8 cellular contexts compared by ENCODE assay signal in the genomic region with DNA sequence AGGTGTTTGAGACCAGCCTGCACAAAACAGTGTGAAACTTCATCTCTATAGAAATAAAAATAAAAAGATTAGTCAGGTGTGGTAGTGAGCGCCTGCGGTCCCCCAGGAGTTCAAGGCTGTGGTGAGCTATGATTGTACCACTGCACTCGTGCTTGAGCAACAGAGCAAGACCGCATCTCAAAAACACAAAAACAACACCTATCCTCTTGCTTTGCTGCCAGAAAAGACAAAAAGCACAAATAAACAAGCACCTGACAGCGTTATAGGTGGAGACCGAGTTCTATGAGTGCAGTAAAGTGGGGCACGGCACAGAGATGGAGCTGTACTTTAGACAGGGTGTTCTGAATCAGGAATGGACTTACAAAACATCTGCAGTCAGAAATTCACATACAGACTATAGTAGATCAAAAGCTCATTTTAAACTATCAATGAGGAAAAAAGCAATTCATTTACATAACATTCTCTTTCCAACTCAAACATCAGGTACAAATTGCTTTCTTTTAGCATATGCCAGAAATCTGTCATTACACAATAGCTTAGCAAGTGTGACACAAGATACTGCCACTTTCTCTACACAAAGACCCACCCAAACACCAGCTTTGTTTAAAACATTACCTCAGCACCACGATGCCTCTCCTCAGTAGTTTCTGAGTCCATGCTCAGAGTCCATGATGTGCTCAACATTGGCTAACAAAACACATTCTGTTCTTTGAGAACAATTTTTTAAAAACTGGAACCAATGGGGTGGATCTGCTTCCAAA. TPM values are rescaled to one million over a fixed set of nuclear protein-coding genes. Genes with fewer than 3 reads are reported as not detected.
A peak's percentile ranks its signal among the peaks of the same experiment; 100 is the strongest.
DNase-seq lines count a peak whose midpoint lies in the region; ATAC-seq, FAIRE-seq and TF ChIP-seq lines count a peak whose summit lies in the region.

No MANE protein-coding gene starts in this region.

- no peak for TF ChIP-seq CTCF in OCI-LY1 (IDR thresholded peaks at IDR 0.05; ENCODE audit: low read length)
- no peak for TF ChIP-seq CTCF in keratinocyte (optimal IDR thresholded peaks at IDR 0.05 in 1 of 3, IDR thresholded peaks at IDR 0.05 in 1 of 3, conservative IDR thresholded peaks at IDR 0.05 in 1 of 3; ENCODE audit: extremely low read depth in 1 of 3, insufficient read depth in 2 of 3, low read length in 3 of 3)
- no peak for TF ChIP-seq CTCF in psoas muscle (IDR thresholded peaks at IDR 0.05)

- H3K27ac Mint-ChIP-seq in activated CD4-positive, alpha-beta T cell treated with anti-CD3 and anti-CD28 coated beads for 36 hours, result peak overlapping the region; percentile 68

- H3K9me2 ChIP-seq in OCI-LY1 (ENCODE audit: low read depth, low read length), result no peaks in the 10 kb centered on the region

- no peak overlapping the region for H3K4me3 Mint-ChIP-seq in activated CD4-positive, alpha-beta T cell treated with anti-CD3 and anti-CD28 coated beads for 36 hours

- H3K9me3 ChIP-seq in OCI-LY1 (ENCODE audit: low read length) (no peaks in the 10 kb centered on the region), keratinocyte (ENCODE audit: control insufficient read depth, low read depth, low read length) (no peaks in the 10 kb centered on the region), psoas muscle (no peaks in the 10 kb centered on the region)

- H3K4me2 ChIP-seq in OCI-LY1 (ENCODE audit: low read length) (peak overlapping the region; percentile 98), keratinocyte (ENCODE audit: control insufficient read depth, extremely low read depth, insufficient read depth, low read depth, low read length) (peak overlapping the region; percentile 13)

- peaks cover 80% of the 10 kb centered on the region for H3K36me3 Mint-ChIP-seq in activated CD4-positive, alpha-beta T cell treated with anti-CD3 and anti-CD28 coated beads for 36 hours (ENCODE audit: low read depth)

- no peaks in the 10 kb centered on the region for H3K27me3 ChIP-seq in OCI-LY1 (ENCODE audit: insufficient read depth, low read length)
- no peaks in the 10 kb centered on the region for H3K27me3 ChIP-seq in keratinocyte (ENCODE audit: control insufficient read depth, extremely low read depth, insufficient read depth, low read length)
- H3K27me3 ChIP-seq in psoas muscle (ENCODE audit: insufficient read depth in 3 of 3, low read length in 2 of 3), result no peaks in the 10 kb centered on the region

- H3K9ac ChIP-seq in OCI-LY1 (ENCODE audit: low read length) (peak overlapping the region; percentile 90), keratinocyte (ENCODE audit: control insufficient read depth, extremely low read depth, insufficient read depth, low read length) (peak overlapping the region; percentile 24)

- H4K20me1 ChIP-seq in OCI-LY1 (ENCODE audit: insufficient read depth, low read length), result no peaks in the 10 kb centered on the region
- H4K20me1 ChIP-seq in keratinocyte (ENCODE audit: control insufficient read depth, extremely low read depth, insufficient read depth, low read length), result peaks cover 41% of the 10 kb centered on the region

- H3K4me1 Mint-ChIP-seq in activated CD4-positive, alpha-beta T cell treated with anti-CD3 and anti-CD28 coated beads for 36 hours, result peaks cover 97% of the 10 kb centered on the region

- H3K4me1 ChIP-seq in OCI-LY1 (ENCODE audit: insufficient read depth, low read length, severe bottlenecking) (peaks cover 100% of the 10 kb centered on the region), keratinocyte (ENCODE audit: control insufficient read depth, extremely low read depth, insufficient read depth, low read length) (peaks cover 75% of the 10 kb centered on the region), psoas muscle (no peaks in the 10 kb centered on the region)

- CTCF ChIA-PET in activated CD4-positive, alpha-beta T cell treated with anti-CD3 and anti-CD28 coated beads for 36 hours (lab: Charles Lee), result interaction anchor here (0.5 to 2.2 kb wide), 7 partner anchors 10 to 210 kb away, joined by 3 to 6 read pairs (median 4); no protein-coding TSS in a partner anchor

- POLR2A ChIA-PET in activated CD4-positive, alpha-beta T cell treated with anti-CD3 and anti-CD28 coated beads for 36 hours (lab: Charles Lee), result no interaction called here

- dilution Hi-C loops in keratinocyte (cut with MboI; ENCODE audit: extremely low pct_ligation_motif_present, low sequenced_read_pairs), result no loop called here

- intact Hi-C loops in activated CD4-positive, alpha-beta T cell treated with anti-CD3 and anti-CD28 coated beads for 36 hours (cut with DNase I, micrococcal nuclease), result no loop called here
- intact Hi-C loops in psoas muscle (cut with DNase I), result no loop called here

- H3K9me3 Mint-ChIP-seq in activated CD4-positive, alpha-beta T cell treated with anti-CD3 and anti-CD28 coated beads for 36 hours (ENCODE audit: low read depth), result no peaks in the 10 kb centered on the region

- H3K79me2 ChIP-seq in OCI-LY1 (ENCODE audit: insufficient read depth, low read length) (peaks cover 84% of the 10 kb centered on the region), keratinocyte (ENCODE audit: control insufficient read depth, insufficient read depth, low read length) (peaks cover 98% of the 10 kb centered on the region)

- no peaks in the 10 kb centered on the region for H3K27me3 Mint-ChIP-seq in activated CD4-positive, alpha-beta T cell treated with anti-CD3 and anti-CD28 coated beads for 36 hours

- H3K9me1 ChIP-seq in keratinocyte (ENCODE audit: control insufficient read depth, extremely low read depth, insufficient read depth, low read length), result peaks cover 4% of the 10 kb centered on the region

- no peak for ATAC-seq in activated CD4-positive, alpha-beta T cell treated with anti-CD3 and anti-CD28 coated beads for 36 hours
- ATAC-seq in HG02840 (IDR thresholded peaks at IDR 0.05; ENCODE audit: low FRiP score, unreplicated experiment) (peak; percentile 72), psoas muscle (no peak)

- no peak overlapping the region for H2AFZ ChIP-seq in OCI-LY1 (ENCODE audit: low read length)
- no peak overlapping the region for H2AFZ ChIP-seq in keratinocyte (ENCODE audit: control insufficient read depth, low read length)

- H3K36me3 ChIP-seq in OCI-LY1 (ENCODE audit: insufficient read depth, low read length), result peaks cover 72% of the 10 kb centered on the region; the same call in 1 of the 2 replicates
- H3K36me3 ChIP-seq in keratinocyte (ENCODE audit: control insufficient read depth in 2 of 2, extremely low read depth in 1 of 2, insufficient read depth in 2 of 2, low read length in 2 of 2), result peaks cover 15 to 48% of the 10 kb centered on the region in 2 experiments
- no peaks in the 10 kb centered on the region for H3K36me3 ChIP-seq in psoas muscle (ENCODE audit: insufficient read depth in 1 of 2, low read depth in 1 of 2)

- no peak for FAIRE-seq in keratinocyte (lab: Jason Lieb, UNC)

- no peak for DNase-seq in activated CD4-positive, alpha-beta T cell treated with anti-CD3 and anti-CD28 coated beads for 36 hours
- no peak for DNase-seq in activated CD4-positive, alpha-beta T cell treated with anti-CD3 and anti-CD28 coated beads, Interleukin-2, amount 50 U/mL, for 4 hours
- no peak for DNase-seq in keratinocyte (ENCODE audit: low read depth, low spot score)
- no peak for DNase-seq in HUDEP-2 (lab: John Stamatoyannopoulos, UW; ENCODE audit: unreplicated experiment in 76 of 76)
- no peak for DNase-seq in NCI-H146 (lab: John Stamatoyannopoulos, UW)
- DNase-seq in psoas muscle, result no peak

- H3F3A ChIP-seq in OCI-LY1 (ENCODE audit: insufficient read depth, low read length), result peaks cover 23% of the 10 kb centered on the region

- WGBS in psoas muscle, 3 donors, result 81 to 90% (median 84%) methylated on average over 8 of the region's 8 CpGs

- H3K4me3 ChIP-seq in OCI-LY1 (ENCODE audit: low read depth, low read length, poor library complexity, severe bottlenecking) (peak overlapping the region; percentile 81), keratinocyte (ENCODE audit: control insufficient read depth in 2 of 3, extremely low read depth in 1 of 3, insufficient read depth in 2 of 3, low read depth in 1 of 3, low read length in 3 of 3) (no peak overlapping the region), psoas muscle (no peak overlapping the region)

- H3K27ac ChIP-seq in OCI-LY1 (ENCODE audit: low read depth, low read length, poor library complexity, severe bottlenecking) (peak overlapping the region; percentile 97), keratinocyte (ENCODE audit: control insufficient read depth, insufficient read depth, low read length) (peak overlapping the region; percentile 62), psoas muscle (no peak overlapping the region)

RNA-seq across cellular contexts. Expression of gene EZR, which starts 10.1 kb away (rescaled TPM):
- total RNA-seq in activated CD4-positive, alpha-beta T cell treated with anti-CD3 and anti-CD28 coated beads for 36 hours, result 100 to 1,000 TPM; 197 to 203 TPM
- polyA plus RNA-seq in keratinocyte (261 to 315 TPM (median 277 TPM) in 3 replicates), psoas muscle (10 to 100 TPM; 19.1 to 32.5 (median 30.9) TPM)
- polyA plus RNA-seq in keratinocyte (2011; ENCODE audit: low read depth), result 132 TPM
- 255 and 263 TPM in 2 replicates for polyA plus RNA-seq in keratinocyte (2011; cell fraction: cytosol; rRNA removed)
- polyA plus RNA-seq in keratinocyte (2011; cell fraction: nucleus; rRNA removed), result 396 and 431 TPM in 2 replicates
- 252 and 297 TPM in 2 replicates for polyA plus RNA-seq in keratinocyte (2012; ENCODE audit: low replicate concordance)
- polyA minus RNA-seq in keratinocyte, result 201 to 226 TPM (median 219 TPM) in 3 replicates
- 188 TPM for polyA minus RNA-seq in keratinocyte (2011; cell fraction: cytosol; rRNA and poly(A)+ RNA removed)
- 136 and 235 TPM in 2 replicates for polyA minus RNA-seq in keratinocyte (2011; cell fraction: nucleus; rRNA and poly(A)+ RNA removed)
- total RNA-seq in psoas muscle, result 10 to 100 TPM; 25.9 to 61.7 (median 33.3) TPM
